In the genomic region with DNA sequence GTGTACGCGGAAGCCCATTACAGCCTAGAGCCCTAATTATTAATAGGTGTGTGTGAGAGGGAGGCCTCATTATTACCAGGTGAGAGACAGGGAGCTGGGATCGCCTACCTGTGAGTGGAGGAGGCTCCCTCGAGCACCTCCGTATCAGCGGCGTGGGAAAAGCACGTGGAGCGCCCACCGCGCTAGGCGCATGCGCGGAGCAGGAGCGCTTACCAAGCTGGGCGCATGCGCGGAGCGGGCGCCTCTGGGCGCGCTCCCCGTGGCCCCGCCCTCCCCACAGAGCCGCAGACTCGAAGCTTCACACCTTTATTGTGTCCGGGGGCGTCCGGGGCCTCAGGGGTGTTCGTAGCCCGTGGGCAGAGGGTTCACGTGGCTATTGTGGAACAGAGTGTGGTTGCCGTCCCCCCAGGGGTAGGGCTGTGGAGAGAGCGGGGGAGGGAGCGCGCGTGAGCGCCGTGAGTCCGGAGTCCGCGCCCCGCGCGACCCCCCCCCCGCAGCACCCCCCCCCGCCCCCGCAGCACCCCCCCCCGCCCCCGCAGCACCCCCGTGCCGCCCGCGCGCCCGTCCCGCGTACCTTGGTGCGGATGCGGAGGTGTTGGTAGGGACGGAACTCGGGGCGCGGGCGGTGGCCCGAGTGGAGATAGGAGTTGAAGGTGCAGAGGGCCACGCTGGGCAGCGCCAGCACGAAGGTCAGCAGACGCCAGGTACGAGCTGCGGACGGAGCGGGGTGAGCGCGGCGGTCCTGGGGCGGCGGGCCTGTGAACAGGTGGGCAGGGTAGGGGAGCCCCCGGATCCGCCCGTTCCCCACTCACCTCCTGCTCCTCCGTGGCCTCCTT, we compare ENCODE assay signal across 2 cellular contexts.
TF ChIP-seq lines count a peak whose summit lies in the region.

No MANE protein-coding gene starts in this region.

TF ChIP-seq in endothelial cell of umbilical vein, 7 proteins besides CTCF, POLR2A, EP300 and RAD21:
- TF ChIP-seq, protein P1, sequence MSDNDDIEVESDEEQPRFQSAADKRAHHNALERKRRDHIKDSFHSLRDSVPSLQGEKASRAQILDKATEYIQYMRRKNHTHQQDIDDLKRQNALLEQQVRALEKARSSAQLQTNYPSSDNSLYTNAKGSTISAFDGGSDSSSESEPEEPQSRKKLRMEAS (IDR thresholded peaks at IDR 0.05; ENCODE audit: insufficient read depth, insufficient read length) = peak; percentile 35
- no peak for TF ChIP-seq EZH2 (IDR thresholded peaks at IDR 0.05; ENCODE audit: borderline replicate concordance, low read depth, low read length, severe bottlenecking)

TF ChIP-seq in HEK293T, 16 proteins besides CTCF, POLR2A, EP300 and RAD21:
- TF ChIP-seq L3MBTL2 (conservative IDR thresholded peaks at IDR 0.05) = no peak
- TF ChIP-seq FOXM1 (IDR thresholded peaks at IDR 0.05; ENCODE audit: borderline replicate concordance) = no peak
- TF ChIP-seq FOXA1 (IDR thresholded peaks at IDR 0.05) = no peak
- TF ChIP-seq HDGF (IDR thresholded peaks at IDR 0.05; ENCODE audit: borderline replicate concordance) = no peak
- TF ChIP-seq BHLHE40 (IDR thresholded peaks at IDR 0.05; ENCODE audit: borderline replicate concordance) = no peak
- TF ChIP-seq, protein P2, sequence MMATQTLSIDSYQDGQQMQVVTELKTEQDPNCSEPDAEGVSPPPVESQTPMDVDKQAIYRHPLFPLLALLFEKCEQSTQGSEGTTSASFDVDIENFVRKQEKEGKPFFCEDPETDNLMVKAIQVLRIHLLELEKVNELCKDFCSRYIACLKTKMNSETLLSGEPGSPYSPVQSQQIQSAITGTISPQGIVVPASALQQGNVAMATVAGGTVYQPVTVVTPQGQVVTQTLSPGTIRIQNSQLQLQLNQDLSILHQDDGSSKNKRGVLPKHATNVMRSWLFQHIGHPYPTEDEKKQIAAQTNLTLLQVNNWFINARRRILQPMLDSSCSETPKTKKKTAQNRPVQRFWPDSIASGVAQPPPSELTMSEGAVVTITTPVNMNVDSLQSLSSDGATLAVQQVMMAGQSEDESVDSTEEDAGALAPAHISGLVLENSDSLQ (IDR thresholded peaks at IDR 0.05) = no peak
- no peak for TF ChIP-seq ELF4 (IDR thresholded peaks at IDR 0.05)
- no peak for TF ChIP-seq TARDBP (IDR thresholded peaks at IDR 0.05)
- TF ChIP-seq LEF1 (IDR thresholded peaks at IDR 0.05; ENCODE audit: borderline replicate concordance) = no peak
